9 cellular contexts compared by ENCODE assay signal in genomic region chr14:100708349-100709217, GRCh38. TPM values are rescaled to one million over a fixed set of nuclear protein-coding genes. Genes with fewer than 3 reads are reported as not detected.
DNase-seq lines count a peak whose midpoint lies in the region; ATAC-seq and FAIRE-seq lines count a peak whose summit lies in the region.
"Had no signal": no experiment of that assay in that cellular context is flagged by ENCODE, and none has a peak within 500 bp of the region (broad histone marks: within the 10 kb centered on the region; RNA-seq: fewer than 3 reads in every experiment).

No MANE protein-coding gene starts in this region.

- DNase-seq in HuH-7 (ENCODE audit: low spot score) (peak; percentile 29), SHP77 treated with DMSO at 0.1 percent for 48 hours (lab: John Stamatoyannopoulos, UW) (peak; percentile 41), iPS DF 6.9 (ENCODE audit: low read depth, low spot score) (peak; percentile 63), small intestine (peak; percentile 39), NOMO-1 treated with dmso at 0.1 percent for 144 hours (lab: John Stamatoyannopoulos, UW; ENCODE audit: unreplicated experiment) (no peak)
- DNase-seq: esophagus squamous epithelium had no signal

- H3K9me3 ChIP-seq in iPS DF 6.9 (ENCODE audit: control insufficient read depth, insufficient read depth, low read length) = no peaks in the 10 kb centered on the region
- H3K9me3 ChIP-seq in small intestine (ENCODE audit: control insufficient read depth, low read depth) = no peaks in the 10 kb centered on the region
- H3K9me3 ChIP-seq: esophagus squamous epithelium had no signal

- ATAC-seq in GM19463 (IDR thresholded peaks at IDR 0.05; ENCODE audit: unreplicated experiment) (no peak), HG03097 (IDR thresholded peaks at IDR 0.05; ENCODE audit: low FRiP score, unreplicated experiment) (no peak)
- ATAC-seq: stimulated activated effector memory CD8-positive, alpha-beta T cell treated with anti-CD3 and anti-CD28 coated beads, Interleukin-12 subunit alpha, Interleukin-12 subunit beta, amount 100 ng/mL, for 72 hours had no signal

- FAIRE-seq in small intestine (lab: Jason Lieb, UNC) = no peak

- H3K27ac ChIP-seq in iPS DF 6.9 (ENCODE audit: low read length) (no peak overlapping the region), small intestine (ENCODE audit: low read depth in 1 of 2, low read length in 1 of 2) (no peak overlapping the region)
- H3K27ac ChIP-seq: esophagus squamous epithelium had no signal

- no peaks in the 10 kb centered on the region; the same call in 1 of the 2 replicates for H3K27me3 ChIP-seq in iPS DF 6.9 (ENCODE audit: control insufficient read depth, insufficient read depth, low read length)
- no peaks in the 10 kb centered on the region for H3K27me3 ChIP-seq in small intestine (ENCODE audit: control insufficient read depth in 2 of 2, insufficient read depth in 2 of 2, low read length in 2 of 2)

- H3K4me3 ChIP-seq in iPS DF 6.9 (ENCODE audit: low read length) (no peak overlapping the region; the same call in 1 of the 2 replicates), small intestine (ENCODE audit: low read depth in 1 of 2, low read length in 2 of 2) (no peak overlapping the region)

- H3K4me1 ChIP-seq in iPS DF 6.9 (ENCODE audit: control insufficient read depth, insufficient read depth, low read length) = peaks cover 2% of the 10 kb centered on the region; the same call in 1 of the 2 replicates
- no peaks in the 10 kb centered on the region for H3K4me1 ChIP-seq in small intestine (ENCODE audit: control insufficient read depth in 2 of 2, insufficient read depth in 1 of 2, low read depth in 1 of 2, low read length in 1 of 2)

- H3K36me3 ChIP-seq in iPS DF 6.9 (ENCODE audit: control insufficient read depth, insufficient read depth, low read length) (no peaks in the 10 kb centered on the region), small intestine (ENCODE audit: control insufficient read depth in 2 of 2, insufficient read depth in 2 of 2, low read length in 2 of 2) (no peaks in the 10 kb centered on the region)
- H3K36me3 ChIP-seq: esophagus squamous epithelium had no signal

- no CpG with 5 or more reads among the region's 38 CpGs for WGBS in iPS DF 6.9 (ENCODE audit: insufficient coverage, insufficient read length)
- 19 to 52% (median 36%) methylated on average over 36 to 38 of the region's 38 CpGs for WGBS in small intestine, 3 donors

RNA-seq across cellular contexts. Expression of gene DLK1, which starts 18.1 kb away (rescaled TPM):
- polyA plus RNA-seq in small intestine = under 1 TPM; 0.04 to 0.89 (median 0.54) TPM
